ENCODE assay signal across 13 cellular contexts in genomic region chr17:2102931-2103398, GRCh38. TPM values are rescaled to one million over a fixed set of nuclear protein-coding genes. Genes with fewer than 3 reads are reported as not detected.
A peak's percentile ranks its signal among the peaks of the same experiment; 100 is the strongest.
DNase-seq lines count a peak whose midpoint lies in the region; ATAC-seq, FAIRE-seq and TF ChIP-seq lines count a peak whose summit lies in the region.
"Had no signal": no experiment of that assay in that cellular context is flagged by ENCODE, and none has a peak within 500 bp of the region (broad histone marks: within the 10 kb centered on the region; RNA-seq: fewer than 3 reads in every experiment).

No MANE protein-coding gene starts in this region.

- no peak for ATAC-seq in HG03342 (IDR thresholded peaks at IDR 0.05; ENCODE audit: unreplicated experiment)
- ATAC-seq in HG03571 (IDR thresholded peaks at IDR 0.05; ENCODE audit: unreplicated experiment), result no peak
- ATAC-seq: GM12878 had no signal

- no peak overlapping the region for H3K4me3 Mint-ChIP-seq in nephron
- H3K4me3 Mint-ChIP-seq: activated CD4-positive, alpha-beta T cell treated with anti-CD3 and anti-CD28 coated beads, Interleukin-2, amount 10 ng/mL, durations not matched to agents 24 days and 14 days had no signal

- intact Hi-C loops in kidney (cut with DNase I), result no loop called here

- no peaks in the 10 kb centered on the region for H3K9me3 Mint-ChIP-seq in nephron
- H3K9me3 Mint-ChIP-seq: activated CD4-positive, alpha-beta T cell treated with anti-CD3 and anti-CD28 coated beads, Interleukin-2, amount 10 ng/mL, durations not matched to agents 24 days and 14 days had no signal

- peak; percentile 79 for DNase-seq in G401 (ENCODE audit: low spot score)
- DNase-seq in NCI-H446 (lab: John Stamatoyannopoulos, UW), result peak; percentile 13 to 74
- DNase-seq in cerebellum (ENCODE audit: low spot score), result peak; percentile 50
- DNase-seq in kidney, result no peak
- DNase-seq in activated naive CD4-positive, alpha-beta T cell treated with Interleukin-2 at 50 U/mL for 16 hours, result no peak
- DNase-seq: activated CD4-positive, alpha-beta T cell treated with anti-CD3 and anti-CD28 coated beads, Interleukin-2, amount 10 ng/mL, durations not matched to agents 24 days and 14 days; effector CD4-positive, alpha-beta T cell; NCI-H2227 treated with DMSO at 0.1 percent for 48 hours; spleen had no signal

- in situ Hi-C loops in G401 (cut with HindIII; ENCODE audit: low sequenced_read_pairs), result no loop called here

- FAIRE-seq in kidney (lab: Jason Lieb, UNC), result no peak
- FAIRE-seq: GM12878 had no signal

- H3K9me3 ChIP-seq in kidney (ENCODE audit: control insufficient read depth in 1 of 2, low read length in 2 of 2), result no peaks in the 10 kb centered on the region
- H3K9me3 ChIP-seq: spleen had no signal

- H3K27ac Mint-ChIP-seq in nephron, result peak overlapping the region in 2 of 3 experiments; percentile 88

- H3K9ac ChIP-seq in kidney (ENCODE audit: low read length in 2 of 2), result no peak overlapping the region

- peaks cover 14 to 18% of the 10 kb centered on the region in 2 donors for H3K4me1 ChIP-seq in kidney (ENCODE audit: control insufficient read depth in 1 of 2, insufficient read depth in 1 of 2, low read depth in 1 of 2, low read length in 2 of 2)

- H3K36me3 Mint-ChIP-seq in nephron (ENCODE audit: low read depth), result peaks cover 14% of the 10 kb centered on the region

- H3K4me1 Mint-ChIP-seq in nephron, result peaks cover 40% of the 10 kb centered on the region

- no peaks in the 10 kb centered on the region for H3K27me3 Mint-ChIP-seq in nephron (ENCODE audit: low read depth)
- H3K27me3 Mint-ChIP-seq: activated CD4-positive, alpha-beta T cell treated with anti-CD3 and anti-CD28 coated beads, Interleukin-2, amount 10 ng/mL, durations not matched to agents 24 days and 14 days had no signal

- H3K27ac ChIP-seq in kidney (ENCODE audit: low read depth in 2 of 2, low read length in 2 of 2), result no peak overlapping the region
- H3K27ac ChIP-seq: spleen had no signal

- H3K36me3 ChIP-seq in kidney (ENCODE audit: control insufficient read depth in 1 of 2, insufficient read depth in 2 of 2, low read length in 2 of 2), result no peaks in the 10 kb centered on the region

- no peak for TF ChIP-seq CTCF in nephron (IDR thresholded peaks at IDR 0.05; ENCODE audit: unreplicated experiment in 3 of 3)
- no peak for TF ChIP-seq CTCF in kidney (IDR thresholded peaks at IDR 0.05; ENCODE audit: borderline replicate concordance, extremely low read depth, insufficient read depth)

- no peak overlapping the region for H3K4me3 ChIP-seq in kidney (ENCODE audit: low read length in 2 of 2)
- H3K4me3 ChIP-seq: GM12878, spleen had no signal

RNA-seq across cellular contexts. Expression of gene HIC1, which starts 48.1 kb away (rescaled TPM):
- 20.2 and 37.8 TPM in 2 replicates for total RNA-seq in G401 (2014; rRNA removed; shearing (Covaris generic))
- total RNA-seq in cerebellum (9.1 TPM), kidney (13.0 TPM)
- 2.7 TPM for polyA plus RNA-seq in kidney (ENCODE audit: insufficient read depth, low read depth, low replicate concordance)

Comparison
In these comparisons a context has a peak if more than half of its experiments do, and no peak if none do; other contexts are left out.
1. DNase-seq: peak in G401 (single experiment), NCI-H446 (2 of 2) and cerebellum (single experiment); none in kidney (single experiment) and activated naive CD4-positive, alpha-beta T cell treated with Interleukin-2 at 50 U/mL for 16 hours (single experiment).